Comparison of ENCODE assay signal across 18 cellular contexts in the genomic region with DNA sequence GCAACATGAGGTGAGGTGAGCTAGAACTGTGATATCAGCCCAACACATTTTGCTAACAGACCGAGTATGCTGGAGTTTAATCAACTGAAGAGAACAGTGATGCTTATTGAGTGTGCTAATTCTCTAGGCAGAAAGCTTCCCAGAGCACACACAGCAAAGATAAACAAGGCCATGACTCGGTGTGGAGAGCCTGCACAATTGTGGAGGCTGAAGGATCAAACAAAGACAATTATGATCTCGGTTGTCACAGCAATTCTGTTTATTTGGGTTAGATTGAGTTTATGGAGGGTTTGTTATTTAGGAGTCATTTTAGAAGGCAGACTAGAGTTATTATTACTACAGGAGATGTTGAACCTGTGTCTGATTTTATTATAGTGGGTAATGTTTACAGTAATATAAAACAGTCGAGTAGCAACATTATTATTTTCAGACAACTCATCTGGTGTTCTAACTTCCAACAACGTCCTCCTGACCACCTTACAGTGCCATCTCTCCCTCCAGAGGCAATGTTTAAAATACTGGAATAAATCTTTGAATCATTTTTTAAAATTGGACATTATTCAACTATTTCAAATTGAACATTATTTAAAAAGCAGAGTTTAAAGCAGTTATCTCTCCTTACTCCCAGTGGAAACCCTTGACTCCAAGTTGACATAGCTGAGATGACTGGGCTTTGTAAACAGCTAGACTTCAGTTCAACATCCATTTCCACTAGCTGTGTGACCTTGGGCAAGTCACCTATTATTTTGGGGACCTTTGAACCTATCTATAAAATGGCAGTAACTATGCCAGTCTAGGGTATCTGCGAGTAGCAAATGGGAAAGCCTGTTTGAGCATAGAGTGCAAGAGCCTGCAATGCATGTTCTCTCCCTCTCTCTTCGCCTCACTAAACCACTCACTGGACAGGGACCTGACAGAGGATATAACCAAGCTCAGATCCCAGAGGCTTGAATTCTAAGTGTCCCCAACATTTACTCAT. TPM values are rescaled to one million over a fixed set of nuclear protein-coding genes. Genes with fewer than 3 reads are reported as not detected.
DNase-seq lines count a peak whose midpoint lies in the region; ATAC-seq and TF ChIP-seq lines count a peak whose summit lies in the region.
"Had no signal": no experiment of that assay in that cellular context is flagged by ENCODE, and none has a peak within 500 bp of the region (broad histone marks: within the 10 kb centered on the region; RNA-seq: fewer than 3 reads in every experiment).

No MANE protein-coding gene starts in this region.

- ATAC-seq in HG03354 (IDR thresholded peaks at IDR 0.05; ENCODE audit: poor library complexity, severe bottlenecking, unreplicated experiment), result no peak
- ATAC-seq: activated naive CD4-positive, alpha-beta T cell treated with anti-CD3 and anti-CD28 coated beads, Interleukin-2, amount 50 U/mL, for 72 hours had no signal

- WGBS in esophagus muscularis mucosa, result 41% methylated on average over 7 of the region's 7 CpGs

- H3K4me1 ChIP-seq in esophagus muscularis mucosa, result peaks cover 0 to 29% (median 27%) of the 10 kb centered on the region in 4 donors
- H3K4me1 ChIP-seq: upper lobe of left lung had no signal

- no peaks in the 10 kb centered on the region for H3K27me3 ChIP-seq in esophagus muscularis mucosa
- H3K27me3 ChIP-seq: cardiac muscle cell, upper lobe of left lung had no signal

- no peak for TF ChIP-seq POLR2A in esophagus muscularis mucosa (IDR thresholded peaks at IDR 0.05; ENCODE audit: low read depth)

- H3K9me3 ChIP-seq in esophagus muscularis mucosa, result no peaks in the 10 kb centered on the region
- H3K9me3 ChIP-seq: upper lobe of left lung had no signal

- H3K36me3 ChIP-seq in esophagus muscularis mucosa, result no peaks in the 10 kb centered on the region
- H3K36me3 ChIP-seq: cardiac muscle cell, upper lobe of left lung had no signal

- intact Hi-C loops in esophagus muscularis mucosa (cut with DNase I), result no loop called here

- peak overlapping the region; percentile 14 for H3K27ac ChIP-seq in substantia nigra (ENCODE audit: low read depth, low read length, poor library complexity, severe bottlenecking)
- peak overlapping the region in 1 of 4 donors; percentile 8 for H3K27ac ChIP-seq in esophagus muscularis mucosa (replicated peaks in 1 of 4)
- H3K27ac ChIP-seq: 22Rv1, C4-2B, cardiac muscle cell, upper lobe of left lung had no signal

- no peak overlapping the region for H3K4me3 ChIP-seq in esophagus muscularis mucosa
- H3K4me3 ChIP-seq: cardiac muscle cell, upper lobe of left lung had no signal

- TF ChIP-seq EP300 in esophagus muscularis mucosa (IDR thresholded peaks at IDR 0.05), result no peak

- no peak for TF ChIP-seq CTCF in esophagus muscularis mucosa (IDR thresholded peaks at IDR 0.05)

- peak; percentile 58 for DNase-seq in DMS53 (lab: John Stamatoyannopoulos, UW)
- no peak for DNase-seq in DMS53 treated with DMSO at 0.1 percent for 48 hours (lab: John Stamatoyannopoulos, UW; ENCODE audit: unreplicated experiment)
- peak; percentile 4 for DNase-seq in NCI-H510A (lab: John Stamatoyannopoulos, UW)
- DNase-seq in left kidney (ENCODE audit: low read depth, low spot score), result peak; percentile 55
- peak in 4 of 49 donors; percentile 1 to 10 (median 4) for DNase-seq in substantia nigra (lab: John Stamatoyannopoulos, UW)
- no peak for DNase-seq in esophagus muscularis mucosa (ENCODE audit: extremely low spot score)
- no peak for DNase-seq in NK-92 treated with Interleukin-12 subunit alpha and Interleukin-12 subunit beta, amount 100 ng/mL, for 24 hours (lab: John Stamatoyannopoulos, UW)
- DNase-seq: foreskin melanocyte, immature natural killer cell, RPMI8226, T-helper 2 cell had no signal

RNA-seq across cellular contexts. Expression of a gene that starts 40.0 kb away (rescaled TPM):
- total RNA-seq in esophagus muscularis mucosa, result 100 to 1,000 TPM in 3 of 4 donors, 10 to 100 TPM in 1; 95.3 to 190 (median 138) TPM
- total RNA-seq: activated naive CD4-positive, alpha-beta T cell treated with anti-CD3 and anti-CD28 coated beads, Interleukin-2, amount 50 U/mL, for 72 hours; cardiac muscle cell; NCI-H460 had no signal

Comparison
In these comparisons a context has a peak if more than half of its experiments do, and no peak if none do; other contexts are left out.
1. DNase-seq: peak in DMS53 (single experiment), NCI-H510A (single experiment) and left kidney (single experiment); none in DMS53 treated with DMSO at 0.1 percent for 48 hours (single experiment), esophagus muscularis mucosa (single experiment) and NK-92 treated with Interleukin-12 subunit alpha and Interleukin-12 subunit beta, amount 100 ng/mL, for 24 hours (single experiment).